ENCODE assay signal across 9 cellular contexts in the genomic region with DNA sequence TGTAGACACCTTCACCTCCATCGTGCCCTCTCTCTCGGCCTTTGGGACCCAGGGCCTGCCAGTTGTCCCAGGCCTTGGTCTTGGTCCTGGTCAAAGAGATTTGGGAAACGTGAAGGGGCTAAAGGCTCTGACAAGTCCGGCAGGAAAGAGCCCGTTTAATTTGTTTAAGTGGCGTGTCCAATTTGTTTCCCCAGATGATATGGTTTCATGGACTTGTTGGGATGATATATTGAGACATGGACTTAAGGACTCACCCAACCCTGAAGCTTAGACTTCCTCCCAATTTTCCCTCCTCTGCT. TPM values are rescaled to one million over a fixed set of nuclear protein-coding genes. Genes with fewer than 3 reads are reported as not detected.
DNase-seq lines count a peak whose midpoint lies in the region; ATAC-seq and TF ChIP-seq lines count a peak whose summit lies in the region.
"Had no signal": no experiment of that assay in that cellular context is flagged by ENCODE, and none has a peak within 500 bp of the region (broad histone marks: within the 10 kb centered on the region; RNA-seq: fewer than 3 reads in every experiment).

No MANE protein-coding gene starts in this region.

- H3K36me3 Mint-ChIP-seq in natural killer cell: no peaks in the 10 kb centered on the region

- H3K9ac ChIP-seq in HUES48 (ENCODE audit: low read depth, low read length): no peak overlapping the region

- H3K27me3 ChIP-seq in HUES48 (ENCODE audit: control insufficient read depth, insufficient read depth, low read length): peaks cover 38% of the 10 kb centered on the region

- peaks cover 9 to 24% of the 10 kb centered on the region in 2 donors for H3K27me3 Mint-ChIP-seq in natural killer cell (ENCODE audit: low read depth in 2 of 2)

- DNase-seq in AG09309 (ENCODE audit: low read depth): no peak
- DNase-seq in coronary artery (ENCODE audit: low spot score): no peak
- DNase-seq in natural killer cell: no peak
- no peak for DNase-seq in globus pallidus (ENCODE audit: low spot score)

- H3K4me3 ChIP-seq in AG09309 (ENCODE audit: control insufficient read depth, low read depth, low read length): peak overlapping the region; percentile 76
- H3K4me3 ChIP-seq in HUES48 (ENCODE audit: low read depth, low read length): peak overlapping the region; percentile 76
- H3K4me3 ChIP-seq in coronary artery: peak overlapping the region; percentile 73

- no peaks in the 10 kb centered on the region for H3K9me3 Mint-ChIP-seq in natural killer cell

- peaks cover 0 to 49% of the 10 kb centered on the region in 2 donors for H3K4me1 Mint-ChIP-seq in natural killer cell

- no peaks in the 10 kb centered on the region for H3K9me3 ChIP-seq in HUES48 (ENCODE audit: control insufficient read depth, insufficient read depth, low read length)

- intact Hi-C loops in natural killer cell (cut with micrococcal nuclease): loop anchor here (10.0 kb wide), 1 partner anchor 79 kb away; no protein-coding TSS in a partner anchor

- H3K27ac Mint-ChIP-seq in natural killer cell: peak overlapping the region; percentile 61 to 86

- H3K27ac ChIP-seq in HUES48 (ENCODE audit: low read depth, low read length) (no peak overlapping the region), coronary artery (no peak overlapping the region)

- peak overlapping the region; percentile 85 for H3K4me3 Mint-ChIP-seq in natural killer cell

- ATAC-seq in natural killer cell (no peak), HG03097 (IDR thresholded peaks at IDR 0.05; ENCODE audit: low FRiP score, unreplicated experiment) (no peak), GM19452 (IDR thresholded peaks at IDR 0.05; ENCODE audit: unreplicated experiment) (no peak), HG03342 (IDR thresholded peaks at IDR 0.05; ENCODE audit: unreplicated experiment) (no peak)

- no peaks in the 10 kb centered on the region for H3K36me3 ChIP-seq in HUES48 (ENCODE audit: control insufficient read depth, insufficient read depth, low read length)

- peaks cover 11% of the 10 kb centered on the region for H3K4me1 ChIP-seq in HUES48 (ENCODE audit: control insufficient read depth, insufficient read depth, low read length)

- TF ChIP-seq CTCF in AG09309 (IDR thresholded peaks at IDR 0.05; ENCODE audit: control insufficient read depth, insufficient read depth, low read depth, low read length, missing control alignments) (no peak), coronary artery (IDR thresholded peaks at IDR 0.05) (no peak), natural killer cell (IDR thresholded peaks at IDR 0.05) (no peak)

RNA-seq across cellular contexts. Expression of a gene that starts 2.7 kb away (rescaled TPM):
- total RNA-seq in natural killer cell: 1 to 10 TPM; 2.3 to 4.0 (median 3.3) TPM

RNA-seq across cellular contexts. Expression of a gene that starts 6.3 kb away (rescaled TPM):
- total RNA-seq in natural killer cell: under 1 TPM; 0.05 to 0.75 (median 0.20) TPM

RNA-seq across cellular contexts. Expression of a gene that starts 44.4 kb away (rescaled TPM):
- not detected for total RNA-seq in natural killer cell
- total RNA-seq: M059J had no signal
